ENCODE assay signal across 13 cellular contexts in the genomic region with DNA sequence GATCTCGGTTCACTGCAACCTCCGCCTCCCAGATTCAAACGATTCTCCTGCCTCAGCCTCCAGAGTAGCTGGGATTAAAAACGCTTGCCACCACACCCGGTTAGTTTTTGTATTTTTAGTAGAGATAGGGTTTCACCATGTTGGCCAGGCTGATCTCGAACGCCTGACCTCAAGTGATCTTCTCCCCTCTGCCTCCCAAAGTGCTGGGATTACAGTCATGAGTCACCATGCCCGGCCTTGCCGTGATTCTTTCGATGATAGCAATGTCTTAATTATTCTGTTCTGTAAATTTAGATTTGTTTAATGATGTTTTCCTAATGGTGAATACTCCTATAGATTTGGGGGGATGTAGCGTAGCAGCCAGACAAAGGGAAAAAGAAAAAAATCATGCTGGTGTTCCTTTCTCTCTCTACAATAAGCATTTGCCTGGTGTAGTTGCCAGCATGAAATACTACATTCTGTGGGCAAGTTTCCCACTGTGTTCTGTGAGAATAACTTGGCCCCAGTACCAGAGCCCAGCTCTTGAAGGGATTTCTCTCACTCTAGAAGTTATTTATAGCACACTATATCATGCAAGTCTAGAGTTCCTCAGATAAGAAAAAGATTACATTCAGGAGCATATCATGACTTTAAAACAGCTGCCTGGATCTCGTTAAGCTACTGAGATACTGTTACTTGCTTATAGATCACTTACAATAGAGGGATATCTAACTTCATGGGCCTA. TPM values are rescaled to one million over a fixed set of nuclear protein-coding genes. Genes with fewer than 3 reads are reported as not detected.
DNase-seq lines count a peak whose midpoint lies in the region; ATAC-seq and TF ChIP-seq lines count a peak whose summit lies in the region.
"Had no signal": no experiment of that assay in that cellular context is flagged by ENCODE, and none has a peak within 500 bp of the region (broad histone marks: within the 10 kb centered on the region; RNA-seq: fewer than 3 reads in every experiment).

No MANE protein-coding gene starts in this region.

- H3K36me3 ChIP-seq in gastrocnemius medialis (no peaks in the 10 kb centered on the region), OCI-LY7 (ENCODE audit: insufficient read depth, low read length) (0 out of 2 replicates have a peak, but pooled peaks cover 6% of the 10 kb centered on the region)
- no peaks in the 10 kb centered on the region for H3K36me3 ChIP-seq in CD4-positive, alpha-beta memory T cell (ENCODE audit: insufficient read depth, low read length)
- H3K36me3 ChIP-seq: BLaER1 treated with 17β-estradiol and CSF1 and Interleukin-3, amounts not matched to agents 10 nM and 100 nM had no signal

- TF ChIP-seq CTCF in gastrocnemius medialis (IDR thresholded peaks at IDR 0.05 in 4 of 5, conservative IDR thresholded peaks at IDR 0.05 in 1 of 5) (no peak), OCI-LY7 (conservative IDR thresholded peaks at IDR 0.05; ENCODE audit: low read length) (no peak), lower leg skin (IDR thresholded peaks at IDR 0.05) (no peak)

- no peak for TF ChIP-seq POLR2A in gastrocnemius medialis (IDR thresholded peaks at IDR 0.05)
- no peak for TF ChIP-seq POLR2A in lower leg skin (IDR thresholded peaks at IDR 0.05)

- H3K36me3 Mint-ChIP-seq in CD4-positive, alpha-beta memory T cell: no peaks in the 10 kb centered on the region

- H3K4me3 Mint-ChIP-seq in CD4-positive, alpha-beta memory T cell: no peak overlapping the region
- H3K4me3 Mint-ChIP-seq: stimulated activated naive CD8-positive, alpha-beta T cell treated with anti-CD3 and anti-CD28 coated beads, Interleukin-15, Interleukin-2, amounts not matched to agents 100 ng/mL and 50 ng/mL, for 24 hours had no signal

- POLR2A ChIA-PET in OCI-LY7 (lab: Charles Lee): interaction anchor here (0.7 to 11.9 kb wide), 4 partner anchors 10 to 57 kb away, joined by 3 to 194 read pairs (median 22); no protein-coding TSS in a partner anchor
- POLR2A ChIA-PET in CD4-positive, alpha-beta memory T cell (lab: Charles Lee; ENCODE audit: partially characterized antibody): interaction anchor here (0.7 to 0.8 kb wide), 2 partner anchors 15 to 77 kb away, joined by 3 read pairs; no protein-coding TSS in a partner anchor

- in situ Hi-C loops in gastrocnemius medialis (cut with MboI; ENCODE audit: low sequenced_read_pairs in 4 of 4): no loop called here

- H3K4me2 ChIP-seq in OCI-LY7 (ENCODE audit: low read length): no peak overlapping the region
- H3K4me2 ChIP-seq: BLaER1 treated with 17β-estradiol and CSF1 and Interleukin-3, amounts not matched to agents 10 nM and 100 nM had no signal

- peak; percentile 36 for DNase-seq in HT-29 (ENCODE audit: low spot score)
- DNase-seq in amniotic epithelial cell (ENCODE audit: low read depth): peak; percentile 95
- DNase-seq in right cardiac atrium: no peak
- peak; percentile 25 to 66 for DNase-seq in gastrocnemius medialis
- DNase-seq in OCI-LY7 (ENCODE audit: low spot score): no peak
- DNase-seq in CD4-positive, alpha-beta memory T cell: no peak
- no peak for DNase-seq in EL
- DNase-seq in lower leg skin (ENCODE audit: low spot score in 2 of 2): no peak
- DNase-seq: activated naive CD4-positive, alpha-beta T cell; NCI-H146; NCI-H526 treated with DMSO at 0.1 percent for 48 hours had no signal

- H3K4me1 ChIP-seq in right cardiac atrium (ENCODE audit: control insufficient read depth, insufficient read depth, low read length) (no peaks in the 10 kb centered on the region), gastrocnemius medialis (peaks cover 19 to 20% of the 10 kb centered on the region in 2 donors), OCI-LY7 (ENCODE audit: insufficient read depth, low read length, poor library complexity, severe bottlenecking) (peaks cover 58% of the 10 kb centered on the region)
- no peaks in the 10 kb centered on the region for H3K4me1 ChIP-seq in CD4-positive, alpha-beta memory T cell (ENCODE audit: insufficient read depth, low read length)

- BruUV-seq in OCI-LY7 (replicated peaks; lab: Mats Ljungman, UMichigan): no TSS peak

- H3K9me2 ChIP-seq in OCI-LY7 (ENCODE audit: insufficient read depth, low read length): no peaks in the 10 kb centered on the region

- intact Hi-C loops in right cardiac atrium (cut with DNase I): no loop called here
- intact Hi-C loops in gastrocnemius medialis (cut with DNase I; ENCODE audit: low total_unique reads): loop anchor here (2.0 kb wide), 1 partner anchor 15 kb away; a partner anchor contains a TSS
- intact Hi-C loops in OCI-LY7 (cut with micrococcal nuclease; ENCODE audit: unreplicated experiment): loop anchor here (2.0 to 10.0 kb wide), 3 partner anchors 15 to 547 kb away; a partner anchor contains a TSS
- intact Hi-C loops in CD4-positive, alpha-beta memory T cell (cut with micrococcal nuclease): no loop called here
- intact Hi-C loops in lower leg skin (cut with DNase I; ENCODE audit: low total_unique reads): no loop called here

- H3K9me3 ChIP-seq in right cardiac atrium (ENCODE audit: control insufficient read depth, low read length) (no peaks in the 10 kb centered on the region), gastrocnemius medialis (no peaks in the 10 kb centered on the region), OCI-LY7 (ENCODE audit: low read length) (peaks cover 11% of the 10 kb centered on the region; the same call in 1 of the 2 replicates)
- H3K9me3 ChIP-seq in CD4-positive, alpha-beta memory T cell (ENCODE audit: control insufficient read depth in 1 of 2, low read length in 2 of 2): no peaks in the 10 kb centered on the region

- H3K27me3 ChIP-seq in right cardiac atrium (ENCODE audit: control insufficient read depth, insufficient read depth) (no peaks in the 10 kb centered on the region), gastrocnemius medialis (no peaks in the 10 kb centered on the region)
- H3K27me3 ChIP-seq in CD4-positive, alpha-beta memory T cell (ENCODE audit: insufficient read depth, low read length): no peaks in the 10 kb centered on the region
- H3K27me3 ChIP-seq: BLaER1 treated with 17β-estradiol and CSF1 and Interleukin-3, amounts not matched to agents 10 nM and 100 nM had no signal

- H3K27ac ChIP-seq in right cardiac atrium (ENCODE audit: low read length): no peak overlapping the region
- peak overlapping the region; percentile 62 to 75 (median 66) for H3K27ac ChIP-seq in gastrocnemius medialis
- H3K27ac ChIP-seq in OCI-LY7 (ENCODE audit: low read depth, low read length, poor library complexity, severe bottlenecking): no peak overlapping the region
- H3K27ac ChIP-seq in CD4-positive, alpha-beta memory T cell (ENCODE audit: low read depth, low read length): no peak overlapping the region
- H3K27ac ChIP-seq: BLaER1 treated with 17β-estradiol and CSF1 and Interleukin-3, amounts not matched to agents 10 nM and 100 nM had no signal

- H3K4me1 Mint-ChIP-seq in CD4-positive, alpha-beta memory T cell: peaks cover 2 to 22% (median 5%) of the 10 kb centered on the region in 4 donors

- H3K27ac Mint-ChIP-seq in CD4-positive, alpha-beta memory T cell: no peak overlapping the region
- H3K27ac Mint-ChIP-seq: stimulated activated naive CD8-positive, alpha-beta T cell treated with anti-CD3 and anti-CD28 coated beads, Interleukin-15, Interleukin-2, amounts not matched to agents 100 ng/mL and 50 ng/mL, for 24 hours had no signal

- no peaks in the 10 kb centered on the region for H3K79me2 ChIP-seq in OCI-LY7 (ENCODE audit: insufficient read depth, low read depth, low read length)

- CTCF ChIA-PET in OCI-LY7 (lab: Charles Lee; ENCODE audit: unreplicated experiment): interaction anchor here (0.7 to 0.8 kb wide), 2 partner anchors 12 to 16 kb away, joined by 3 to 4 read pairs; no protein-coding TSS in a partner anchor
- CTCF ChIA-PET in CD4-positive, alpha-beta memory T cell (lab: Charles Lee; ENCODE audit: partially characterized antibody): interaction anchor here (0.8 to 9.0 kb wide), 10 partner anchors 13 to 96 kb away, joined by 3 to 140 read pairs (median 5); a partner anchor contains a TSS

- H3K27me3 Mint-ChIP-seq in CD4-positive, alpha-beta memory T cell: no peaks in the 10 kb centered on the region
- H3K27me3 Mint-ChIP-seq: stimulated activated naive CD8-positive, alpha-beta T cell treated with anti-CD3 and anti-CD28 coated beads, Interleukin-15, Interleukin-2, amounts not matched to agents 100 ng/mL and 50 ng/mL, for 24 hours had no signal

- H3K9me3 Mint-ChIP-seq in CD4-positive, alpha-beta memory T cell: no peaks in the 10 kb centered on the region
- H3K9me3 Mint-ChIP-seq: stimulated activated naive CD8-positive, alpha-beta T cell treated with anti-CD3 and anti-CD28 coated beads, Interleukin-15, Interleukin-2, amounts not matched to agents 100 ng/mL and 50 ng/mL, for 24 hours had no signal

- ATAC-seq in right cardiac atrium: peak; percentile 82 to 90
- peak; percentile 94 to 98 for ATAC-seq in gastrocnemius medialis

- H3K4me3 ChIP-seq in right cardiac atrium (ENCODE audit: low read length): no peak overlapping the region
- peak overlapping the region in 3 of 4 donors; percentile 20 to 24 (median 21) for H3K4me3 ChIP-seq in gastrocnemius medialis
- H3K4me3 ChIP-seq in OCI-LY7 (ENCODE audit: low read depth, low read length, poor library complexity, severe bottlenecking): no peak overlapping the region
- no peak overlapping the region for H3K4me3 ChIP-seq in CD4-positive, alpha-beta memory T cell (ENCODE audit: low read length in 2 of 2)
- H3K4me3 ChIP-seq in lower leg skin (ENCODE audit: low read depth, poor library complexity, severe bottlenecking): no peak overlapping the region
- H3K4me3 ChIP-seq: BLaER1 treated with 17β-estradiol and CSF1 and Interleukin-3, amounts not matched to agents 10 nM and 100 nM had no signal

- WGBS in right cardiac atrium: 42% methylated on average over 12 of the region's 12 CpGs
- WGBS in lower leg skin, 2 donors: 54 to 59% methylated on average over 12 of the region's 12 CpGs

- no peak overlapping the region for H2AFZ ChIP-seq in OCI-LY7 (ENCODE audit: low read length)

- no peaks in the 10 kb centered on the region for H4K20me1 ChIP-seq in OCI-LY7 (ENCODE audit: insufficient read depth, low read length)
- H4K20me1 ChIP-seq: BLaER1 treated with 17β-estradiol and CSF1 and Interleukin-3, amounts not matched to agents 10 nM and 100 nM had no signal

RNA-seq across cellular contexts. Expression of a gene that starts 15.4 kb away (rescaled TPM):
- total RNA-seq in HT-29 (2014; rRNA removed; shearing (Covaris generic)): 10.3 and 16.5 TPM in 2 replicates
- total RNA-seq in right cardiac atrium (under 1 TPM; 0.23 to 0.92 (median 0.48) TPM), gastrocnemius medialis (under 1 TPM in 3 of 4 donors, not detected in 1; 0.07 to 0.51 (median 0.15) TPM), OCI-LY7 (2022) (1.7 and 1.9 TPM in 2 replicates), lower leg skin (10 to 100 TPM; 40.2 to 65.8 (median 60.0) TPM)
- 0.20 TPM for polyA plus RNA-seq in right cardiac atrium
- 0.28 and 1.1 TPM in 2 replicates for total RNA-seq in OCI-LY7 (2014; rRNA removed; shearing (Covaris generic))
- total RNA-seq in CD4-positive, alpha-beta memory T cell: 1 to 10 TPM; 3.0 to 3.3 TPM
- under 1 TPM; 0.65 TPM for polyA plus RNA-seq in CD4-positive, alpha-beta memory T cell

RNA-seq across cellular contexts. Expression of a gene that starts 15.5 kb away (rescaled TPM):
- 6.5 and 9.5 TPM in 2 replicates for total RNA-seq in HT-29 (2014; rRNA removed; shearing (Covaris generic))
- total RNA-seq in right cardiac atrium: under 1 TPM in 1 of 4 donors, not detected in 3; 0.42 TPM
- 0.48 TPM for polyA plus RNA-seq in right cardiac atrium
- total RNA-seq in gastrocnemius medialis: under 1 TPM in 3 of 4 donors, not detected in 1; 0.15 to 0.53 (median 0.32) TPM
- not detected in 2 replicates for total RNA-seq in OCI-LY7 (2014; rRNA removed; shearing (Covaris generic))
- not detected in 2 replicates for total RNA-seq in OCI-LY7 (2022)
- not detected for total RNA-seq in CD4-positive, alpha-beta memory T cell
- not detected for polyA plus RNA-seq in CD4-positive, alpha-beta memory T cell
- total RNA-seq in lower leg skin: 10 to 100 TPM in 2 of 4 donors, 1 to 10 TPM in 2; 3.6 to 12.8 (median 8.7) TPM

Comparison
In these comparisons a context has a peak if more than half of its experiments do, and no peak if none do; other contexts are left out.
1. DNase-seq: peak in HT-29 (single experiment), amniotic epithelial cell (single experiment) and gastrocnemius medialis (2 of 2); none in right cardiac atrium (0 of 3), OCI-LY7 (single experiment), CD4-positive, alpha-beta memory T cell (0 of 5), EL (single experiment) and lower leg skin (0 of 2).
2. H3K27ac ChIP-seq: peak in gastrocnemius medialis (4 of 4); none in right cardiac atrium (single experiment), OCI-LY7 (single experiment) and CD4-positive, alpha-beta memory T cell (single experiment).
3. H3K4me3 ChIP-seq: peak in gastrocnemius medialis (3 of 4); none in right cardiac atrium (single experiment), OCI-LY7 (single experiment), CD4-positive, alpha-beta memory T cell (0 of 2) and lower leg skin (single experiment).
4. intact Hi-C loops: an anchor here in gastrocnemius medialis (2.0 kb wide) and OCI-LY7 (2.0 to 10.0 kb wide); none called in right cardiac atrium, CD4-positive, alpha-beta memory T cell and lower leg skin.